Comparison of ENCODE assay signal across 1 cellular context in genomic region chr5:181167814-181168488, GRCh38.
TF ChIP-seq lines count a peak whose summit lies in the region.

No MANE protein-coding gene starts in this region.

TF ChIP-seq in K562, 482 proteins besides CTCF, POLR2A, EP300 and RAD21 (continued from another document):
- TF ChIP-seq ARID4B (CRISPR knock-in tag; IDR thresholded peaks at IDR 0.05): no peak
- TF ChIP-seq KLF10 (CRISPR knock-in tag; IDR thresholded peaks at IDR 0.05): no peak
- TF ChIP-seq, protein P1, sequence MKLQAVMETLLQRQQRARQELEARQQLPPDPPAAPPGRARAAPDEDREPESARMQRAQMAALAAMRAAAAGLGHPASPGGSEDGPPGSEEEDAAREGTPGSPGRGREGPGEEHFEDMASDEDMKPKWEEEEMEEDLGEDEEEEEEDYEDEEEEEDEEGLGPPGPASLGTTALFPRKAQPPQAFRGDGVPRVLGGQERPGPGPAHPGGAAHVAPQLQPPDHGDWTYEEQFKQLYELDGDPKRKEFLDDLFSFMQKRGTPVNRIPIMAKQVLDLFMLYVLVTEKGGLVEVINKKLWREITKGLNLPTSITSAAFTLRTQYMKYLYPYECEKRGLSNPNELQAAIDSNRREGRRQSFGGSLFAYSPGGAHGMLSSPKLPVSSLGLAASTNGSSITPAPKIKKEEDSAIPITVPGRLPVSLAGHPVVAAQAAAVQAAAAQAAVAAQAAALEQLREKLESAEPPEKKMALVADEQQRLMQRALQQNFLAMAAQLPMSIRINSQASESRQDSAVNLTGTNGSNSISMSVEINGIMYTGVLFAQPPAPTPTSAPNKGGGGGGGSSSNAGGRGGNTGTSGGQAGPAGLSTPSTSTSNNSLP (IDR thresholded peaks at IDR 0.05; ENCODE audit: borderline replicate concordance, low read depth, low read length): no peak
- peak; percentile 49; the same call in 1 of the 2 replicates for TF ChIP-seq LCOR (CRISPR knock-in tag; IDR thresholded peaks at IDR 0.05)
- TF ChIP-seq ZBTB9 (CRISPR knock-in tag; IDR thresholded peaks at IDR 0.05): no peak
- TF ChIP-seq MCM3 (IDR thresholded peaks at IDR 0.05): no peak
- no peak for TF ChIP-seq TARDBP (IDR thresholded peaks at IDR 0.05)
- TF ChIP-seq, protein P2, sequence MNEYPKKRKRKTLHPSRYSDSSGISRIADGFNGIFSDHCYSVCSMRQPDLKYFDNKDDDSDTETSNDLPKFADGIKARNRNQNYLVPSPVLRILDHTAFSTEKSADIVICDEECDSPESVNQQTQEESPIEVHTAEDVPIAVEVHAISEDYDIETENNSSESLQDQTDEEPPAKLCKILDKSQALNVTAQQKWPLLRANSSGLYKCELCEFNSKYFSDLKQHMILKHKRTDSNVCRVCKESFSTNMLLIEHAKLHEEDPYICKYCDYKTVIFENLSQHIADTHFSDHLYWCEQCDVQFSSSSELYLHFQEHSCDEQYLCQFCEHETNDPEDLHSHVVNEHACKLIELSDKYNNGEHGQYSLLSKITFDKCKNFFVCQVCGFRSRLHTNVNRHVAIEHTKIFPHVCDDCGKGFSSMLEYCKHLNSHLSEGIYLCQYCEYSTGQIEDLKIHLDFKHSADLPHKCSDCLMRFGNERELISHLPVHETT (CRISPR knock-in tag; conservative IDR thresholded peaks at IDR 0.05 in 1 of 2, IDR thresholded peaks at IDR 0.05 in 1 of 2): 0 out of 4 replicates have a peak, but pooled peaks of 1 of the 2 experiments have one; percentile 4
- TF ChIP-seq ZNF311 (CRISPR knock-in tag; IDR thresholded peaks at IDR 0.05): no peak
- TF ChIP-seq PHF21A (IDR thresholded peaks at IDR 0.05; ENCODE audit: borderline replicate concordance, low read depth): no peak
- TF ChIP-seq ZNF12 (CRISPR knock-in tag; IDR thresholded peaks at IDR 0.05): no peak
- TF ChIP-seq, protein P3, sequence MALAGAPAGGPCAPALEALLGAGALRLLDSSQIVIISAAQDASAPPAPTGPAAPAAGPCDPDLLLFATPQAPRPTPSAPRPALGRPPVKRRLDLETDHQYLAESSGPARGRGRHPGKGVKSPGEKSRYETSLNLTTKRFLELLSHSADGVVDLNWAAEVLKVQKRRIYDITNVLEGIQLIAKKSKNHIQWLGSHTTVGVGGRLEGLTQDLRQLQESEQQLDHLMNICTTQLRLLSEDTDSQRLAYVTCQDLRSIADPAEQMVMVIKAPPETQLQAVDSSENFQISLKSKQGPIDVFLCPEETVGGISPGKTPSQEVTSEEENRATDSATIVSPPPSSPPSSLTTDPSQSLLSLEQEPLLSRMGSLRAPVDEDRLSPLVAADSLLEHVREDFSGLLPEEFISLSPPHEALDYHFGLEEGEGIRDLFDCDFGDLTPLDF (CRISPR knock-in tag; IDR thresholded peaks at IDR 0.05): no peak
- TF ChIP-seq NBN (IDR thresholded peaks at IDR 0.05; ENCODE audit: low read depth): peak; percentile 29
- TF ChIP-seq, protein P4, sequence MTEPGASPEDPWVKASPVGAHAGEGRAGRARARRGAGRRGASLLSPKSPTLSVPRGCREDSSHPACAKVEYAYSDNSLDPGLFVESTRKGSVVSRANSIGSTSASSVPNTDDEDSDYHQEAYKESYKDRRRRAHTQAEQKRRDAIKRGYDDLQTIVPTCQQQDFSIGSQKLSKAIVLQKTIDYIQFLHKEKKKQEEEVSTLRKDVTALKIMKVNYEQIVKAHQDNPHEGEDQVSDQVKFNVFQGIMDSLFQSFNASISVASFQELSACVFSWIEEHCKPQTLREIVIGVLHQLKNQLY (CRISPR knock-in tag; conservative IDR thresholded peaks at IDR 0.05): no peak
- no peak for TF ChIP-seq YY1 (IDR thresholded peaks at IDR 0.05; ENCODE audit: borderline replicate concordance in 1 of 3, control insufficient read depth in 1 of 3, extremely low read depth in 1 of 3, insufficient read depth in 3 of 3, insufficient read length in 1 of 3, insufficient replicate concordance in 2 of 3, low read depth in 1 of 3, low read length in 2 of 3)
- TF ChIP-seq RCOR1 (IDR thresholded peaks at IDR 0.05; ENCODE audit: borderline replicate concordance in 1 of 2, low read depth in 2 of 2, low read length in 2 of 2): peak in 1 of 2 experiments; percentile 58; a peak in 1 of 4 replicates
- TF ChIP-seq, protein P5, sequence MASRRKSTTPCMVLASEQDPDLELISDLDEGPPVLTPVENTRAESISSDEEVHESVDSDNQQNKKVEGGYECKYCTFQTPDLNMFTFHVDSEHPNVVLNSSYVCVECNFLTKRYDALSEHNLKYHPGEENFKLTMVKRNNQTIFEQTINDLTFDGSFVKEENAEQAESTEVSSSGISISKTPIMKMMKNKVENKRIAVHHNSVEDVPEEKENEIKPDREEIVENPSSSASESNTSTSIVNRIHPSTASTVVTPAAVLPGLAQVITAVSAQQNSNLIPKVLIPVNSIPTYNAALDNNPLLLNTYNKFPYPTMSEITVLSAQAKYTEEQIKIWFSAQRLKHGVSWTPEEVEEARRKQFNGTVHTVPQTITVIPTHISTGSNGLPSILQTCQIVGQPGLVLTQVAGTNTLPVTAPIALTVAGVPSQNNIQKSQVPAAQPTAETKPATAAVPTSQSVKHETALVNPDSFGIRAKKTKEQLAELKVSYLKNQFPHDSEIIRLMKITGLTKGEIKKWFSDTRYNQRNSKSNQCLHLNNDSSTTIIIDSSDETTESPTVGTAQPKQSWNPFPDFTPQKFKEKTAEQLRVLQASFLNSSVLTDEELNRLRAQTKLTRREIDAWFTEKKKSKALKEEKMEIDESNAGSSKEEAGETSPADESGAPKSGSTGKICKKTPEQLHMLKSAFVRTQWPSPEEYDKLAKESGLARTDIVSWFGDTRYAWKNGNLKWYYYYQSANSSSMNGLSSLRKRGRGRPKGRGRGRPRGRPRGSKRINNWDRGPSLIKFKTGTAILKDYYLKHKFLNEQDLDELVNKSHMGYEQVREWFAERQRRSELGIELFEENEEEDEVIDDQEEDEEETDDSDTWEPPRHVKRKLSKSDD (conservative IDR thresholded peaks at IDR 0.05; ENCODE audit: low read length): no peak
- TF ChIP-seq U2AF1 (optimal IDR thresholded peaks at IDR 0.05; ENCODE audit: low read depth, low read length): no peak
- TF ChIP-seq, protein P6, sequence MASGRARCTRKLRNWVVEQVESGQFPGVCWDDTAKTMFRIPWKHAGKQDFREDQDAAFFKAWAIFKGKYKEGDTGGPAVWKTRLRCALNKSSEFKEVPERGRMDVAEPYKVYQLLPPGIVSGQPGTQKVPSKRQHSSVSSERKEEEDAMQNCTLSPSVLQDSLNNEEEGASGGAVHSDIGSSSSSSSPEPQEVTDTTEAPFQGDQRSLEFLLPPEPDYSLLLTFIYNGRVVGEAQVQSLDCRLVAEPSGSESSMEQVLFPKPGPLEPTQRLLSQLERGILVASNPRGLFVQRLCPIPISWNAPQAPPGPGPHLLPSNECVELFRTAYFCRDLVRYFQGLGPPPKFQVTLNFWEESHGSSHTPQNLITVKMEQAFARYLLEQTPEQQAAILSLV (tag; IDR thresholded peaks at IDR 0.05): no peak
- TF ChIP-seq TCFL5 (CRISPR knock-in tag; conservative IDR thresholded peaks at IDR 0.05): no peak
- 0 out of 4 replicates have a peak, but pooled peaks of 1 of the 2 experiments have one; percentile 15 for TF ChIP-seq HDAC1 (IDR thresholded peaks at IDR 0.05)
- TF ChIP-seq NR2C2 (CRISPR knock-in tag; IDR thresholded peaks at IDR 0.05): no peak
- TF ChIP-seq NR2C2 (tag; IDR thresholded peaks at IDR 0.05): no peak; the same call in 1 of the 2 replicates
- TF ChIP-seq ZNF384 (IDR thresholded peaks at IDR 0.05; ENCODE audit: low read depth, low read length): no peak
- no peak for TF ChIP-seq BHLHE40 (IDR thresholded peaks at IDR 0.05; ENCODE audit: low read length)
- TF ChIP-seq BDP1 (IDR thresholded peaks at IDR 0.05; ENCODE audit: insufficient read depth, insufficient read length): no peak
- no peak for TF ChIP-seq TCF3 (CRISPR knock-in tag; IDR thresholded peaks at IDR 0.05)
- no peak for TF ChIP-seq NFRKB (IDR thresholded peaks at IDR 0.05; ENCODE audit: low read depth)
